Comparison of ENCODE assay signal across 8 cellular contexts in genomic region chr13:27251166-27252088, GRCh38.
DNase-seq lines count a peak whose midpoint lies in the region; ATAC-seq and TF ChIP-seq lines count a peak whose summit lies in the region.

Gene RPL21 (plus strand): TSS chr13:27251558. CDS start chr13:27253777, 2,219 bp downstream.

- ATAC-seq in HG03432 (IDR thresholded peaks at IDR 0.05; ENCODE audit: unreplicated experiment) = peak; percentile 96

- H3K27ac ChIP-seq in cingulate gyrus (ENCODE audit: low read depth, low read length) = peak within 1 kb of the TSS; percentile 99

- DNase-seq in AML-193 (lab: John Stamatoyannopoulos, UW) (peak; percentile 94 to 95), NCI-H524 (lab: John Stamatoyannopoulos, UW) (peak; percentile 95 to 97), kidney glomerular epithelial cell (lab: John Stamatoyannopoulos, UW) (peak; percentile 93)
- peak; percentile 90 to 91 for DNase-seq in activated CD4-positive, alpha-beta T cell treated with anti-CD3 and anti-CD28 coated beads for 4 hours
- DNase-seq in stimulated activated CD4-positive, alpha-beta T cell treated with anti-CD3 and anti-CD28 coated beads, Interleukin-1b, Interleukin-23, amount 100 ng/mL, for 1 hour (ENCODE audit: low read depth in 2 of 2) = peak; percentile 72 to 83

- TF ChIP-seq POLR2A in GM19099 (IDR thresholded peaks at IDR 0.05; ENCODE audit: extremely low read depth, insufficient read length, low read depth) = peak; percentile 94

Comparison
In these comparisons a context has a peak if more than half of its experiments do, and no peak if none do; other contexts are left out.
1. Peak in every context shown above with its lines: DNase-seq, ATAC-seq and H3K27ac ChIP-seq.